ENCODE assay signal across 23 cellular contexts in genomic region chr22:49486225-49486624, GRCh38.
"Had no signal": no experiment of that assay in that cellular context is flagged by ENCODE, and none has a peak within 500 bp of the region (broad histone marks: within the 10 kb centered on the region; RNA-seq: fewer than 3 reads in every experiment).

No MANE protein-coding gene starts in this region.

- H3K27ac ChIP-seq: Peyer's patch, SJCRH30 had no signal

- FAIRE-seq: HTR-8/SVneo had no signal

- H3K4me3 ChIP-seq: MG63, PC-9, Peyer's patch, SJCRH30 had no signal

- H3K27me3 ChIP-seq: Peyer's patch had no signal

- DNase-seq: KBM-7, MG63, NCI-H1092 treated with DMSO at 0.1 percent for 48 hours, NCI-H1436, NCI-H187, NCI-H2029, NCI-H2081 treated with DMSO at 0.1 percent for 48 hours, NCI-H2171, NCI-H226, NCI-H446, NCI-H510A, NCI-H524 treated with DMSO at 0.1 percent for 48 hours, NCI-H69, NCI-H774, OCI-M1, PC-9, Peyer's patch, SHP77 treated with DMSO at 0.1 percent for 48 hours, SJCRH30, T-helper 1 cell had no signal

- H3K9me3 ChIP-seq: MG63, Peyer's patch, SJCRH30 had no signal

- ATAC-seq: Right ventricle myocardium inferior, SK-N-SH treated with all-trans-retinoic acid at 6 μM for 48 hours had no signal

- H3K4me1 ChIP-seq: Peyer's patch, SJCRH30 had no signal

- H2AFZ ChIP-seq: PC-9 had no signal

- H3K36me3 ChIP-seq: MG63, Peyer's patch, SJCRH30 had no signal
